11 cellular contexts compared by ENCODE assay signal in genomic region chr20:50027611-50028105, GRCh38. TPM values are rescaled to one million over a fixed set of nuclear protein-coding genes. Genes with fewer than 3 reads are reported as not detected.
DNase-seq lines count a peak whose midpoint lies in the region; ATAC-seq and TF ChIP-seq lines count a peak whose summit lies in the region.
"Had no signal": no experiment of that assay in that cellular context is flagged by ENCODE, and none has a peak within 500 bp of the region (broad histone marks: within the 10 kb centered on the region; RNA-seq: fewer than 3 reads in every experiment).

No MANE protein-coding gene starts in this region.

- CTCF ChIA-PET in activated CD8-positive, alpha-beta T cell treated with anti-CD3 and anti-CD28 coated beads, Interleukin-2, amount 10 ng/mL, durations not matched to agents 7 days and 5 days (lab: Charles Lee): no interaction called here

- H3F3A ChIP-seq in smooth muscle cell (ENCODE audit: low read depth): peaks cover 16% of the 10 kb centered on the region

- no peak overlapping the region for H3K9ac ChIP-seq in smooth muscle cell (ENCODE audit: low read depth)

- H3K4me3 Mint-ChIP-seq in HFFc6 (no peak overlapping the region), glutamatergic neuron (ENCODE audit: unreplicated experiment) (no peak overlapping the region)
- no peak overlapping the region for H3K4me3 Mint-ChIP-seq in activated CD8-positive, alpha-beta T cell treated with anti-CD3 and anti-CD28 coated beads, Interleukin-2, amount 10 ng/mL, durations not matched to agents 7 days and 5 days
- H3K4me3 Mint-ChIP-seq in stimulated activated naive B cell treated with anti-CD40 and anti-IgM and Interleukin-4, amounts not matched to agents 10 μg/mL and 1 μg/mL and 100 μg/mL, for 72 hours: no peak overlapping the region
- H3K4me3 Mint-ChIP-seq: activated naive CD4-positive, alpha-beta T cell treated with anti-CD3 and anti-CD28 coated beads, Interleukin-2, amount 10 ng/mL, durations not matched to agents 7 days and 5 days; memory B cell; stimulated activated naive CD8-positive, alpha-beta T cell treated with anti-CD3 and anti-CD28 coated beads, Interleukin-15, Interleukin-2, amounts not matched to agents 100 ng/mL and 50 ng/mL, for 24 hours had no signal

- TF ChIP-seq CTCF in HFFc6 (IDR thresholded peaks at IDR 0.05): no peak
- TF ChIP-seq CTCF in breast epithelium (IDR thresholded peaks at IDR 0.05): no peak
- no peak for TF ChIP-seq CTCF in smooth muscle cell (IDR thresholded peaks at IDR 0.05; ENCODE audit: borderline replicate concordance, insufficient read depth, poor library complexity, severe bottlenecking)
- TF ChIP-seq CTCF in glutamatergic neuron (IDR thresholded peaks at IDR 0.05; ENCODE audit: partially characterized antibody, unreplicated experiment): no peak

- WGBS in smooth muscle cell (ENCODE audit: low lambda C conversion rate): 34% methylated on average over 12 of the region's 12 CpGs

- H3K27ac Mint-ChIP-seq in HFFc6: peak overlapping the region; percentile 86
- no peak overlapping the region for H3K27ac Mint-ChIP-seq in glutamatergic neuron (ENCODE audit: unreplicated experiment)
- H3K27ac Mint-ChIP-seq in activated CD8-positive, alpha-beta T cell treated with anti-CD3 and anti-CD28 coated beads, Interleukin-2, amount 10 ng/mL, durations not matched to agents 7 days and 5 days: no peak overlapping the region
- no peak overlapping the region for H3K27ac Mint-ChIP-seq in stimulated activated naive B cell treated with anti-CD40 and anti-IgM and Interleukin-4, amounts not matched to agents 10 μg/mL and 1 μg/mL and 100 μg/mL, for 72 hours
- H3K27ac Mint-ChIP-seq: activated naive CD4-positive, alpha-beta T cell treated with anti-CD3 and anti-CD28 coated beads, Interleukin-2, amount 10 ng/mL, durations not matched to agents 7 days and 5 days; memory B cell; stimulated activated naive CD8-positive, alpha-beta T cell treated with anti-CD3 and anti-CD28 coated beads, Interleukin-15, Interleukin-2, amounts not matched to agents 100 ng/mL and 50 ng/mL, for 24 hours had no signal

- H3K36me3 ChIP-seq in breast epithelium (no peaks in the 10 kb centered on the region), smooth muscle cell (ENCODE audit: low read depth) (no peaks in the 10 kb centered on the region)

- no peaks in the 10 kb centered on the region for H4K20me1 ChIP-seq in smooth muscle cell (ENCODE audit: low read depth)

- ATAC-seq in activated CD8-positive, alpha-beta T cell treated with anti-CD3 and anti-CD28 coated beads, Interleukin-2, amount 10 ng/mL, durations not matched to agents 7 days and 5 days: no peak
- no peak for ATAC-seq in stimulated activated naive B cell treated with anti-CD40 and anti-IgM and Interleukin-4, amounts not matched to agents 10 μg/mL and 1 μg/mL and 100 μg/mL, for 72 hours (replicated peaks)

- DNase-seq in HFFc6: peak; percentile 72
- peak; percentile 53 to 77 for DNase-seq in breast epithelium (ENCODE audit: low spot score in 2 of 2)
- DNase-seq in iPS-NIHi11 (ENCODE audit: low spot score): peak; percentile 56
- DNase-seq in smooth muscle cell (lab: John Stamatoyannopoulos, UW; ENCODE audit: unreplicated experiment): peak; percentile 43
- no peak for DNase-seq in glutamatergic neuron
- no peak for DNase-seq in activated CD8-positive, alpha-beta T cell treated with anti-CD3 and anti-CD28 coated beads, Interleukin-2, amount 10 ng/mL, durations not matched to agents 7 days and 5 days
- no peak for DNase-seq in stimulated activated naive B cell treated with anti-CD40 and anti-IgM and Interleukin-4, amounts not matched to agents 10 μg/mL and 1 μg/mL and 100 μg/mL, for 72 hours
- no peak for DNase-seq in NCI-H1092 treated with DMSO at 0.1 percent for 48 hours (lab: John Stamatoyannopoulos, UW)
- DNase-seq: activated naive CD4-positive, alpha-beta T cell treated with anti-CD3 and anti-CD28 coated beads, Interleukin-2, amount 10 ng/mL, durations not matched to agents 7 days and 5 days had no signal

- H3K4me1 Mint-ChIP-seq in HFFc6 (ENCODE audit: low read depth): peaks cover 59% of the 10 kb centered on the region
- H3K4me1 Mint-ChIP-seq in glutamatergic neuron (ENCODE audit: low read depth, unreplicated experiment): peaks cover 2% of the 10 kb centered on the region
- no peaks in the 10 kb centered on the region for H3K4me1 Mint-ChIP-seq in activated CD8-positive, alpha-beta T cell treated with anti-CD3 and anti-CD28 coated beads, Interleukin-2, amount 10 ng/mL, durations not matched to agents 7 days and 5 days (ENCODE audit: low read depth)
- H3K4me1 Mint-ChIP-seq in stimulated activated naive B cell treated with anti-CD40 and anti-IgM and Interleukin-4, amounts not matched to agents 10 μg/mL and 1 μg/mL and 100 μg/mL, for 72 hours: peaks cover 8 to 11% of the 10 kb centered on the region in 2 donors
- H3K4me1 Mint-ChIP-seq: activated naive CD4-positive, alpha-beta T cell treated with anti-CD3 and anti-CD28 coated beads, Interleukin-2, amount 10 ng/mL, durations not matched to agents 7 days and 5 days had no signal

- POLR2A ChIA-PET in activated CD8-positive, alpha-beta T cell treated with anti-CD3 and anti-CD28 coated beads, Interleukin-2, amount 10 ng/mL, durations not matched to agents 7 days and 5 days (lab: Charles Lee): no interaction called here

- no peak overlapping the region for H2AFZ ChIP-seq in smooth muscle cell (ENCODE audit: low read depth)

- H3K27me3 Mint-ChIP-seq in HFFc6 (ENCODE audit: insufficient read depth) (peaks cover 3% of the 10 kb centered on the region; the same call in 1 of the 2 replicates), glutamatergic neuron (ENCODE audit: unreplicated experiment) (peaks cover 7% of the 10 kb centered on the region)
- H3K27me3 Mint-ChIP-seq in activated CD8-positive, alpha-beta T cell treated with anti-CD3 and anti-CD28 coated beads, Interleukin-2, amount 10 ng/mL, durations not matched to agents 7 days and 5 days (ENCODE audit: low read depth): peaks cover 4% of the 10 kb centered on the region
- peaks cover 0 to 6% of the 10 kb centered on the region in 2 donors for H3K27me3 Mint-ChIP-seq in stimulated activated naive B cell treated with anti-CD40 and anti-IgM and Interleukin-4, amounts not matched to agents 10 μg/mL and 1 μg/mL and 100 μg/mL, for 72 hours
- H3K27me3 Mint-ChIP-seq: stimulated activated naive CD8-positive, alpha-beta T cell treated with anti-CD3 and anti-CD28 coated beads, Interleukin-15, Interleukin-2, amounts not matched to agents 100 ng/mL and 50 ng/mL, for 24 hours had no signal

- H3K36me3 Mint-ChIP-seq in HFFc6 (ENCODE audit: low read depth): peaks cover 9% of the 10 kb centered on the region
- no peaks in the 10 kb centered on the region for H3K36me3 Mint-ChIP-seq in glutamatergic neuron (ENCODE audit: unreplicated experiment)
- no peaks in the 10 kb centered on the region for H3K36me3 Mint-ChIP-seq in activated CD8-positive, alpha-beta T cell treated with anti-CD3 and anti-CD28 coated beads, Interleukin-2, amount 10 ng/mL, durations not matched to agents 7 days and 5 days (ENCODE audit: low read depth)
- H3K36me3 Mint-ChIP-seq in stimulated activated naive B cell treated with anti-CD40 and anti-IgM and Interleukin-4, amounts not matched to agents 10 μg/mL and 1 μg/mL and 100 μg/mL, for 72 hours: no peaks in the 10 kb centered on the region
- H3K36me3 Mint-ChIP-seq: activated naive CD4-positive, alpha-beta T cell treated with anti-CD3 and anti-CD28 coated beads, Interleukin-2, amount 10 ng/mL, durations not matched to agents 7 days and 5 days had no signal

- H3K27ac ChIP-seq in breast epithelium (peak overlapping the region; percentile 17 to 52), smooth muscle cell (ENCODE audit: low read depth) (peak overlapping the region; percentile 73)

- H3K9me3 ChIP-seq in breast epithelium (no peaks in the 10 kb centered on the region), smooth muscle cell (replicated peaks; ENCODE audit: low read depth) (no peaks in the 10 kb centered on the region)

- intact Hi-C loops in breast epithelium (cut with DNase I; ENCODE audit: low total_unique reads): no loop called here

- H3K9me3 Mint-ChIP-seq in HFFc6 (peaks cover 13% of the 10 kb centered on the region), glutamatergic neuron (ENCODE audit: unreplicated experiment) (no peaks in the 10 kb centered on the region)
- no peaks in the 10 kb centered on the region for H3K9me3 Mint-ChIP-seq in activated CD8-positive, alpha-beta T cell treated with anti-CD3 and anti-CD28 coated beads, Interleukin-2, amount 10 ng/mL, durations not matched to agents 7 days and 5 days (ENCODE audit: insufficient read depth)
- no peaks in the 10 kb centered on the region for H3K9me3 Mint-ChIP-seq in stimulated activated naive B cell treated with anti-CD40 and anti-IgM and Interleukin-4, amounts not matched to agents 10 μg/mL and 1 μg/mL and 100 μg/mL, for 72 hours
- H3K9me3 Mint-ChIP-seq: activated naive CD4-positive, alpha-beta T cell treated with anti-CD3 and anti-CD28 coated beads, Interleukin-2, amount 10 ng/mL, durations not matched to agents 7 days and 5 days; memory B cell; stimulated activated naive CD8-positive, alpha-beta T cell treated with anti-CD3 and anti-CD28 coated beads, Interleukin-15, Interleukin-2, amounts not matched to agents 100 ng/mL and 50 ng/mL, for 24 hours had no signal

- H3K4me3 ChIP-seq in breast epithelium (no peak overlapping the region), smooth muscle cell (no peak overlapping the region)

- H3K27me3 ChIP-seq in breast epithelium (no peaks in the 10 kb centered on the region), smooth muscle cell (ENCODE audit: low read depth) (no peaks in the 10 kb centered on the region)

- no peak for TF ChIP-seq POLR2A in breast epithelium (IDR thresholded peaks at IDR 0.05)

- H3K79me2 ChIP-seq in smooth muscle cell (ENCODE audit: low read depth): no peaks in the 10 kb centered on the region

- H3K4me1 ChIP-seq in breast epithelium (peaks cover 0 to 8% of the 10 kb centered on the region in 2 donors), smooth muscle cell (ENCODE audit: low read depth) (no peaks in the 10 kb centered on the region)

- H3K4me2 ChIP-seq in smooth muscle cell: no peak overlapping the region

RNA-seq across cellular contexts. Expression of gene SNAI1, which starts 44.9 kb away (rescaled TPM):
- 1 to 10 TPM; 4.7 to 6.8 (median 5.2) TPM for total RNA-seq in HFFc6 (2021; fragmentation: NEBNext Ultra II Directional; extraction: Animal tissue kit (Norgen Biotek cat#: 25700))
- total RNA-seq in breast epithelium (1 to 10 TPM in 2 of 3 donors, under 1 TPM in 1; 0.80 to 5.0 (median 4.3) TPM), smooth muscle cell (3.7 and 5.6 TPM in 2 replicates), glutamatergic neuron (ENCODE audit: unreplicated experiment) (3.9 TPM)
- polyA plus RNA-seq in smooth muscle cell: 16.1 and 20.7 TPM in 2 replicates
- total RNA-seq in activated CD8-positive, alpha-beta T cell treated with anti-CD3 and anti-CD28 coated beads, Interleukin-2, amount 10 ng/mL, durations not matched to agents 7 days and 5 days: under 1 TPM; 0.37 to 0.47 TPM

Comparison
In these comparisons a context has a peak if more than half of its experiments do, and no peak if none do; other contexts are left out.
1. DNase-seq: peak in HFFc6 (single experiment), breast epithelium (2 of 2), iPS-NIHi11 (single experiment) and smooth muscle cell (single experiment); none in glutamatergic neuron (single experiment), activated CD8-positive, alpha-beta T cell treated with anti-CD3 and anti-CD28 coated beads, Interleukin-2, amount 10 ng/mL, durations not matched to agents 7 days and 5 days (single experiment), stimulated activated naive B cell treated with anti-CD40 and anti-IgM and Interleukin-4, amounts not matched to agents 10 μg/mL and 1 μg/mL and 100 μg/mL, for 72 hours (single experiment) and NCI-H1092 treated with DMSO at 0.1 percent for 48 hours (single experiment).